In the genomic region with DNA sequence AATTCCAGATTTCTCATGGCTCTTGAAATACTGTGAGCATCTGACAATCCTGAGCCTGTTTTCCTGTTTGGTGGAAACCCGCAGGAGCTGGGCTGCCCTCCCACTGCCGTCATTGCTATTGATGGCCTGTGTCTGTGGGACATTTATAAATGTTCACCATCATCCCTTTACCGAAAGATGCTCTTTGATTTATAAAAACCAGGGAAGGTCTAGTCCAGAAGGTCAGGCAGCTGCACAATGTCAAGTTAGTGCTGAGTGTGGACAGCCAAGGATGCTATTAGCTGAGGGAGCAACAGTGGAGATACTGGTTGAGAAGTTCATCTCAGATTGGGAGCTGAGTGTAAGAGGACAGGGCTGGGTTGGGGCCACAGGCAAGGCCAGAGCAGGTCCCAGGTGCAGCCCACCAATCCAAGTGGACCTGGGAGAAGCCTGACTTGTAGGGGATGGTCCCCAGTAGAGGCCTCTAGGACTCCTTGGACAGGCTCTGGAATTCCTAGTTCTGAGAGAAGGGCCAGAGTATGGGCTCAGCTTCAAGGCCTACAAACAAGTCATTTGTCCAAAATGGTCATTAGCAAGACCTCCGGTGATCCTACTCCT, we compare ENCODE assay signal across 1 cellular context.
TF ChIP-seq lines count a peak whose summit lies in the region.

No MANE protein-coding gene starts in this region.

TF ChIP-seq in IMR-90, 13 proteins besides CTCF, POLR2A, EP300 and RAD21 (continued from another document):
- TF ChIP-seq, protein P1, sequence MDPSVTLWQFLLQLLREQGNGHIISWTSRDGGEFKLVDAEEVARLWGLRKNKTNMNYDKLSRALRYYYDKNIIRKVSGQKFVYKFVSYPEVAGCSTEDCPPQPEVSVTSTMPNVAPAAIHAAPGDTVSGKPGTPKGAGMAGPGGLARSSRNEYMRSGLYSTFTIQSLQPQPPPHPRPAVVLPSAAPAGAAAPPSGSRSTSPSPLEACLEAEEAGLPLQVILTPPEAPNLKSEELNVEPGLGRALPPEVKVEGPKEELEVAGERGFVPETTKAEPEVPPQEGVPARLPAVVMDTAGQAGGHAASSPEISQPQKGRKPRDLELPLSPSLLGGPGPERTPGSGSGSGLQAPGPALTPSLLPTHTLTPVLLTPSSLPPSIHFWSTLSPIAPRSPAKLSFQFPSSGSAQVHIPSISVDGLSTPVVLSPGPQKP (IDR thresholded peaks at IDR 0.05; ENCODE audit: borderline replicate concordance, low read depth, low read length) = no peak
- no peak for TF ChIP-seq BHLHE40 (IDR thresholded peaks at IDR 0.05; ENCODE audit: low read depth, low read length)
- TF ChIP-seq, protein P2, sequence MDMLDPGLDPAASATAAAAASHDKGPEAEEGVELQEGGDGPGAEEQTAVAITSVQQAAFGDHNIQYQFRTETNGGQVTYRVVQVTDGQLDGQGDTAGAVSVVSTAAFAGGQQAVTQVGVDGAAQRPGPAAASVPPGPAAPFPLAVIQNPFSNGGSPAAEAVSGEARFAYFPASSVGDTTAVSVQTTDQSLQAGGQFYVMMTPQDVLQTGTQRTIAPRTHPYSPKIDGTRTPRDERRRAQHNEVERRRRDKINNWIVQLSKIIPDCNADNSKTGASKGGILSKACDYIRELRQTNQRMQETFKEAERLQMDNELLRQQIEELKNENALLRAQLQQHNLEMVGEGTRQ (IDR thresholded peaks at IDR 0.05; ENCODE audit: low read depth, low read length) = no peak
